Comparison of ENCODE assay signal across 11 cellular contexts in genomic region chr17:12415031-12415430, GRCh38.
DNase-seq lines count a peak whose midpoint lies in the region; ATAC-seq, FAIRE-seq and TF ChIP-seq lines count a peak whose summit lies in the region.
"Had no signal": no experiment of that assay in that cellular context is flagged by ENCODE, and none has a peak within 500 bp of the region (broad histone marks: within the 10 kb centered on the region; RNA-seq: fewer than 3 reads in every experiment).

No MANE protein-coding gene starts in this region.

- no peaks in the 10 kb centered on the region for H3K36me3 Mint-ChIP-seq in activated T-cell treated with anti-CD3 and anti-CD28 coated beads, Interleukin-2, amount 50 U/mL, for 72 hours (ENCODE audit: insufficient read depth in 2 of 2)
- H3K36me3 Mint-ChIP-seq: naive thymus-derived CD4-positive, alpha-beta T cell had no signal

- H3K9ac ChIP-seq in iPS-18a (ENCODE audit: low read length) = no peak overlapping the region

- H3K27ac ChIP-seq in iPS-18a (ENCODE audit: low read length) = peak overlapping the region; percentile 42
- no peak overlapping the region for H3K27ac ChIP-seq in ovary

- H3K36me3 ChIP-seq in iPS-18a (ENCODE audit: control insufficient read depth, low read depth, low read length) = no peaks in the 10 kb centered on the region
- no peaks in the 10 kb centered on the region for H3K36me3 ChIP-seq in ovary

- H3K27ac Mint-ChIP-seq in activated T-cell treated with anti-CD3 and anti-CD28 coated beads, Interleukin-2, amount 50 U/mL, for 72 hours = no peak overlapping the region
- H3K27ac Mint-ChIP-seq: naive thymus-derived CD4-positive, alpha-beta T cell had no signal

- H3K9me3 ChIP-seq in iPS-18a (ENCODE audit: control insufficient read depth, low read depth, low read length) (no peaks in the 10 kb centered on the region), ovary (no peaks in the 10 kb centered on the region)

- no peaks in the 10 kb centered on the region for H3K4me1 Mint-ChIP-seq in activated T-cell treated with anti-CD3 and anti-CD28 coated beads, Interleukin-2, amount 50 U/mL, for 72 hours (ENCODE audit: low read depth)
- H3K4me1 Mint-ChIP-seq: naive thymus-derived CD4-positive, alpha-beta T cell had no signal

- H3K4me1 ChIP-seq in iPS-18a (ENCODE audit: control insufficient read depth, low read depth, low read length) (peaks cover 12% of the 10 kb centered on the region), ovary (ENCODE audit: insufficient read depth) (no peaks in the 10 kb centered on the region)

- no peaks in the 10 kb centered on the region for H3K27me3 ChIP-seq in iPS-18a (ENCODE audit: control insufficient read depth, insufficient read depth, low read length)
- no peaks in the 10 kb centered on the region for H3K27me3 ChIP-seq in ovary

- DNase-seq in HCEC 1CT (peak; percentile 79), astrocyte of the cerebellum (ENCODE audit: low read depth) (peak; percentile 12), urothelium cell line (ENCODE audit: low spot score) (peak; percentile 16), ovary (no peak)
- DNase-seq in activated T-cell treated with anti-CD3 and anti-CD28 coated beads, Interleukin-2, amount 50 U/mL, for 72 hours = no peak
- DNase-seq: activated effector memory CD4-positive, alpha-beta T cell treated with anti-CD3 and anti-CD28 coated beads, Interleukin-2, amount 50 U/mL, for 16 hours; naive thymus-derived CD4-positive, alpha-beta T cell; NCI-H2171 treated with DMSO at 0.1 percent for 48 hours; right cardiac atrium had no signal

- TF ChIP-seq POLR2A in ovary (IDR thresholded peaks at IDR 0.05) = no peak

- intact Hi-C loops in ovary (cut with DNase I) = no loop called here

- no peak for TF ChIP-seq CTCF in astrocyte of the cerebellum (IDR thresholded peaks at IDR 0.05; ENCODE audit: low read depth, low read length, missing control alignments)
- TF ChIP-seq CTCF in ovary (IDR thresholded peaks at IDR 0.05) = no peak

- no peak overlapping the region for H3K4me3 ChIP-seq in astrocyte of the cerebellum (ENCODE audit: low read depth, low read length)
- H3K4me3 ChIP-seq in iPS-18a (ENCODE audit: low read length) = no peak overlapping the region
- H3K4me3 ChIP-seq in ovary = no peak overlapping the region

- no peaks in the 10 kb centered on the region for H3K27me3 Mint-ChIP-seq in activated T-cell treated with anti-CD3 and anti-CD28 coated beads, Interleukin-2, amount 50 U/mL, for 72 hours (ENCODE audit: low read depth)

- TF ChIP-seq EP300 in ovary (IDR thresholded peaks at IDR 0.05) = no peak

- peaks cover 0 to 7% of the 10 kb centered on the region in 2 donors for H3K9me3 Mint-ChIP-seq in activated T-cell treated with anti-CD3 and anti-CD28 coated beads, Interleukin-2, amount 50 U/mL, for 72 hours

- H3K4me3 Mint-ChIP-seq in activated T-cell treated with anti-CD3 and anti-CD28 coated beads, Interleukin-2, amount 50 U/mL, for 72 hours = no peak overlapping the region
- H3K4me3 Mint-ChIP-seq: naive thymus-derived CD4-positive, alpha-beta T cell had no signal

- no peak for FAIRE-seq in urothelium cell line (lab: Jason Lieb, UNC)

- WGBS in ovary, 3 donors = 75 to 92% (median 82%) methylated on average over 3 of the region's 3 CpGs

- in situ Hi-C loops in astrocyte of the cerebellum (cut with HindIII; ENCODE audit: low sequenced_read_pairs) = no loop called here

- no peak for ATAC-seq in GM19351 (IDR thresholded peaks at IDR 0.05; ENCODE audit: unreplicated experiment)
- ATAC-seq in activated T-cell treated with anti-CD3 and anti-CD28 coated beads, Interleukin-2, amount 50 U/mL, for 72 hours (replicated peaks in 1 of 2) = no peak
- ATAC-seq: naive thymus-derived CD4-positive, alpha-beta T cell; right cardiac atrium had no signal

Comparison
In these comparisons a context has a peak if more than half of its experiments do, and no peak if none do; other contexts are left out.
1. DNase-seq: peak in HCEC 1CT (single experiment), astrocyte of the cerebellum (single experiment) and urothelium cell line (single experiment); none in ovary (0 of 5) and activated T-cell treated with anti-CD3 and anti-CD28 coated beads, Interleukin-2, amount 50 U/mL, for 72 hours (0 of 2).